1 cellular context compared by ENCODE assay signal in genomic region chr4:147970003-147970402, GRCh38.
TF ChIP-seq lines count a peak whose summit lies in the region.

No MANE protein-coding gene starts in this region.

TF ChIP-seq in WTC11, 78 proteins besides CTCF, POLR2A, EP300 and RAD21 (continued from another document):
- TF ChIP-seq HMGXB4 (CRISPR knock-in tag; IDR thresholded peaks at IDR 0.05) (no peak), ARID4B (CRISPR knock-in tag; IDR thresholded peaks at IDR 0.05; ENCODE audit: borderline replicate concordance) (no peak), ZNF671 (CRISPR knock-in tag; IDR thresholded peaks at IDR 0.05) (no peak), ZNF317 (CRISPR knock-in tag; IDR thresholded peaks at IDR 0.05; ENCODE audit: borderline replicate concordance, low read depth) (no peak), STAT6 (CRISPR knock-in tag; conservative IDR thresholded peaks at IDR 0.05; ENCODE audit: low read depth) (no peak)
TF ChIP-seq in WTC11: peak in this region for 0.
